In the genomic region with DNA sequence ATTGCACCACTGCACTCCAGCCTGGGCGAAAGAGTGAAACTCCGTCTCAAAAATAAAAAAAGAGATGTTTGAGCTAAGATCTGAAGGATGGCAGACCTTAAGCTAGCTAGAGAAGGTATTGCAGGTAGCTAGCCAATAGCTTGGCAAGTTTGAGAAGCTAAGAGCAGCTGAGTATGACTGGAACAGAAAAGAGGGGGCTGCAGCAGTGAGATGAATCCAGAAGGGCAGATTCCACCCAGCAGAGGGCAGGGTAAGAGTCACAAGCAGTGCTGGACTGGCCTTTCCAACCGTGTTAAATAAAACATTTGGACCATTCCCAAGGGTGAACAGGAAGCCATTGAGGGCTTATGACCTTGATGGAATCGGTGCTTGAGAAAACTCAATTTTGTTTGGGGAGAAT, we compare ENCODE assay signal across 6 cellular contexts. TPM values are rescaled to one million over a fixed set of nuclear protein-coding genes. Genes with fewer than 3 reads are reported as not detected.
DNase-seq lines count a peak whose midpoint lies in the region; TF ChIP-seq lines count a peak whose summit lies in the region.

No MANE protein-coding gene starts in this region.

- peaks cover 3% of the 10 kb centered on the region for H3K4me1 ChIP-seq in endodermal cell (ENCODE audit: control insufficient read depth, insufficient read depth, low read length)
- H3K4me1 ChIP-seq in transverse colon, result peaks cover under 1 to 21% (median 5%) of the 10 kb centered on the region in 4 donors

- DNase-seq in activated CD4-positive, alpha-beta T cell treated with anti-CD3 and anti-CD28 coated beads, Interleukin-2, amount 10 ng/mL, durations not matched to agents 7 days and 5 days, result no peak
- DNase-seq in activated CD4-positive, alpha-beta T cell treated with anti-CD3 and anti-CD28 coated beads, Interleukin-2, amount 10 ng/mL, durations not matched to agents 24 days and 14 days, result no peak
- DNase-seq in endodermal cell, result peak; percentile 83
- no peak for DNase-seq in transverse colon
- no peak for DNase-seq in NCI-H345 treated with DMSO at 0.1 percent for 48 hours (lab: John Stamatoyannopoulos, UW; ENCODE audit: unreplicated experiment)
- no peak for DNase-seq in GM20000 (ENCODE audit: low spot score)

- H3K27ac Mint-ChIP-seq in activated CD4-positive, alpha-beta T cell treated with anti-CD3 and anti-CD28 coated beads, Interleukin-2, amount 10 ng/mL, durations not matched to agents 7 days and 5 days, result peak overlapping the region; percentile 23
- H3K27ac Mint-ChIP-seq in activated CD4-positive, alpha-beta T cell treated with anti-CD3 and anti-CD28 coated beads, Interleukin-2, amount 10 ng/mL, durations not matched to agents 24 days and 14 days, result no peak overlapping the region
- peak overlapping the region; percentile 77 for H3K27ac Mint-ChIP-seq in endodermal cell

- H3K9me3 ChIP-seq in endodermal cell (ENCODE audit: control insufficient read depth, low read length), result no peaks in the 10 kb centered on the region
- H3K9me3 ChIP-seq in transverse colon, result no peaks in the 10 kb centered on the region

- H3K27me3 Mint-ChIP-seq in activated CD4-positive, alpha-beta T cell treated with anti-CD3 and anti-CD28 coated beads, Interleukin-2, amount 10 ng/mL, durations not matched to agents 7 days and 5 days, result no peaks in the 10 kb centered on the region
- no peaks in the 10 kb centered on the region for H3K27me3 Mint-ChIP-seq in activated CD4-positive, alpha-beta T cell treated with anti-CD3 and anti-CD28 coated beads, Interleukin-2, amount 10 ng/mL, durations not matched to agents 24 days and 14 days
- no peaks in the 10 kb centered on the region for H3K27me3 Mint-ChIP-seq in endodermal cell (ENCODE audit: insufficient read depth)

- no peaks in the 10 kb centered on the region for H3K27me3 ChIP-seq in endodermal cell (ENCODE audit: control insufficient read depth, insufficient read depth, low read length, poor library complexity, severe bottlenecking)
- H3K27me3 ChIP-seq in transverse colon, result no peaks in the 10 kb centered on the region

- POLR2A ChIA-PET in activated CD4-positive, alpha-beta T cell treated with anti-CD3 and anti-CD28 coated beads, Interleukin-2, amount 10 ng/mL, durations not matched to agents 7 days and 5 days (lab: Charles Lee), result no interaction called here

- no peak overlapping the region for H3K9ac ChIP-seq in endodermal cell (ENCODE audit: extremely low read depth, low read length, poor library complexity, severe bottlenecking)

- 77 to 82% methylated on average over 4 of the region's 4 CpGs for WGBS in endodermal cell (ENCODE audit: insufficient coverage in 1 of 2, insufficient read length in 1 of 2), 2 experiments
- 52 to 65% methylated on average over 4 of the region's 4 CpGs for WGBS in transverse colon (ENCODE audit: low coverage in 1 of 2), 2 donors

- in situ Hi-C loops in transverse colon (cut with MboI; ENCODE audit: low pct_ligation_motif_present in 1 of 4, low pct_unique_long_range_greater_than_20kb in 1 of 4, low sequenced_read_pairs in 3 of 4), result no loop called here

- TF ChIP-seq CTCF in endodermal cell (conservative IDR thresholded peaks at IDR 0.05), result peak; percentile 83
- peak in 3 of 5 experiments; percentile 11 to 24 (median 14) for TF ChIP-seq CTCF in transverse colon (IDR thresholded peaks at IDR 0.05)
- no peak for TF ChIP-seq CTCF in GM20000 (IDR thresholded peaks at IDR 0.05; ENCODE audit: extremely low read depth, missing control alignments)

- H3K27ac ChIP-seq in endodermal cell (ENCODE audit: low read depth, low read length) (no peak overlapping the region), transverse colon (no peak overlapping the region)

- H3K4me1 Mint-ChIP-seq in activated CD4-positive, alpha-beta T cell treated with anti-CD3 and anti-CD28 coated beads, Interleukin-2, amount 10 ng/mL, durations not matched to agents 7 days and 5 days, result no peaks in the 10 kb centered on the region
- H3K4me1 Mint-ChIP-seq in activated CD4-positive, alpha-beta T cell treated with anti-CD3 and anti-CD28 coated beads, Interleukin-2, amount 10 ng/mL, durations not matched to agents 24 days and 14 days, result no peaks in the 10 kb centered on the region
- H3K4me1 Mint-ChIP-seq in endodermal cell, result peaks cover 4% of the 10 kb centered on the region

- TF ChIP-seq EP300 in transverse colon (IDR thresholded peaks at IDR 0.05; ENCODE audit: low read depth), result no peak

- H3K9me3 Mint-ChIP-seq in activated CD4-positive, alpha-beta T cell treated with anti-CD3 and anti-CD28 coated beads, Interleukin-2, amount 10 ng/mL, durations not matched to agents 7 days and 5 days, result no peaks in the 10 kb centered on the region
- H3K9me3 Mint-ChIP-seq in activated CD4-positive, alpha-beta T cell treated with anti-CD3 and anti-CD28 coated beads, Interleukin-2, amount 10 ng/mL, durations not matched to agents 24 days and 14 days, result no peaks in the 10 kb centered on the region
- H3K9me3 Mint-ChIP-seq in endodermal cell, result peaks cover 2% of the 10 kb centered on the region

- no peak for TF ChIP-seq POLR2A in transverse colon (IDR thresholded peaks at IDR 0.05)

- peaks cover 12% of the 10 kb centered on the region for H3K36me3 Mint-ChIP-seq in activated CD4-positive, alpha-beta T cell treated with anti-CD3 and anti-CD28 coated beads, Interleukin-2, amount 10 ng/mL, durations not matched to agents 7 days and 5 days (ENCODE audit: low read depth)
- H3K36me3 Mint-ChIP-seq in activated CD4-positive, alpha-beta T cell treated with anti-CD3 and anti-CD28 coated beads, Interleukin-2, amount 10 ng/mL, durations not matched to agents 24 days and 14 days (ENCODE audit: low read depth), result peaks cover 17% of the 10 kb centered on the region
- H3K36me3 Mint-ChIP-seq in endodermal cell (ENCODE audit: low read depth), result peaks cover 26% of the 10 kb centered on the region

- intact Hi-C loops in activated CD4-positive, alpha-beta T cell treated with anti-CD3 and anti-CD28 coated beads, Interleukin-2, amount 10 ng/mL, durations not matched to agents 24 days and 14 days (cut with micrococcal nuclease), result no loop called here
- intact Hi-C loops in transverse colon (cut with DNase I; ENCODE audit: low total_unique reads), result no loop called here

- H3K36me3 ChIP-seq in endodermal cell (ENCODE audit: control insufficient read depth, insufficient read depth, low read length) (peaks cover 29% of the 10 kb centered on the region), transverse colon (peaks cover 0 to 16% (median under 1%) of the 10 kb centered on the region in 4 donors)

- CTCF ChIA-PET in activated CD4-positive, alpha-beta T cell treated with anti-CD3 and anti-CD28 coated beads, Interleukin-2, amount 10 ng/mL, durations not matched to agents 7 days and 5 days (lab: Charles Lee), result interaction anchor here (0.6 kb wide), 2 partner anchors 23 to 82 kb away, joined by 4 read pairs; no protein-coding TSS in a partner anchor

- H3K4me3 ChIP-seq in endodermal cell (ENCODE audit: low read length) (no peak overlapping the region), transverse colon (no peak overlapping the region)

- no peak overlapping the region for H3K4me3 Mint-ChIP-seq in activated CD4-positive, alpha-beta T cell treated with anti-CD3 and anti-CD28 coated beads, Interleukin-2, amount 10 ng/mL, durations not matched to agents 7 days and 5 days
- H3K4me3 Mint-ChIP-seq in activated CD4-positive, alpha-beta T cell treated with anti-CD3 and anti-CD28 coated beads, Interleukin-2, amount 10 ng/mL, durations not matched to agents 24 days and 14 days, result no peak overlapping the region
- H3K4me3 Mint-ChIP-seq in endodermal cell, result no peak overlapping the region

RNA-seq across cellular contexts. Expression of gene PHAF1, which starts 5.7 kb away (rescaled TPM):
- total RNA-seq in activated CD4-positive, alpha-beta T cell treated with anti-CD3 and anti-CD28 coated beads, Interleukin-2, amount 10 ng/mL, durations not matched to agents 7 days and 5 days, result 10 to 100 TPM; 15.2 to 19.0 TPM
- 19.4 and 19.8 TPM in 2 replicates for total RNA-seq in activated CD4-positive, alpha-beta T cell treated with anti-CD3 and anti-CD28 coated beads, Interleukin-2, amount 10 ng/mL, durations not matched to agents 24 days and 14 days
- total RNA-seq in endodermal cell (10 to 100 TPM; 18.8 to 19.6 TPM), transverse colon (10 to 100 TPM; 13.3 to 23.8 (median 17.7) TPM)
- 19.6 TPM for polyA plus RNA-seq in endodermal cell (2013, experiment 1 of 2)
- polyA plus RNA-seq in endodermal cell (2013, experiment 2 of 2), result 18.3 TPM

RNA-seq across cellular contexts. Expression of gene B3GNT9, which starts 46.7 kb away (rescaled TPM):
- 1 to 10 TPM; 7.1 to 7.2 TPM for total RNA-seq in activated CD4-positive, alpha-beta T cell treated with anti-CD3 and anti-CD28 coated beads, Interleukin-2, amount 10 ng/mL, durations not matched to agents 7 days and 5 days
- total RNA-seq in activated CD4-positive, alpha-beta T cell treated with anti-CD3 and anti-CD28 coated beads, Interleukin-2, amount 10 ng/mL, durations not matched to agents 24 days and 14 days, result 5.5 and 5.6 TPM in 2 replicates
- 10 to 100 TPM in 1 of 2 donors, 1 to 10 TPM in 1; 7.2 to 11.0 TPM for total RNA-seq in endodermal cell
- 2.7 TPM for polyA plus RNA-seq in endodermal cell (2013, experiment 1 of 2)
- 2.1 TPM for polyA plus RNA-seq in endodermal cell (2013, experiment 2 of 2)
- 10 to 100 TPM in 1 of 4 donors, 1 to 10 TPM in 3; 1.5 to 69.1 (median 5.5) TPM for total RNA-seq in transverse colon

RNA-seq across cellular contexts. Expression of gene TRADD, which starts 55.6 kb away (rescaled TPM):
- 10 to 100 TPM; 47.2 to 57.5 TPM for total RNA-seq in activated CD4-positive, alpha-beta T cell treated with anti-CD3 and anti-CD28 coated beads, Interleukin-2, amount 10 ng/mL, durations not matched to agents 7 days and 5 days
- total RNA-seq in activated CD4-positive, alpha-beta T cell treated with anti-CD3 and anti-CD28 coated beads, Interleukin-2, amount 10 ng/mL, durations not matched to agents 24 days and 14 days, result 28.9 and 30.1 TPM in 2 replicates
- total RNA-seq in endodermal cell (1 to 10 TPM; 2.8 to 5.4 TPM), transverse colon (10 to 100 TPM; 32.2 to 74.8 (median 42.0) TPM)
- 1.3 TPM for polyA plus RNA-seq in endodermal cell (2013, experiment 1 of 2)
- polyA plus RNA-seq in endodermal cell (2013, experiment 2 of 2), result 0.83 TPM

RNA-seq across cellular contexts. Expression of gene FBXL8, which starts 55.7 kb away (rescaled TPM):
- total RNA-seq in activated CD4-positive, alpha-beta T cell treated with anti-CD3 and anti-CD28 coated beads, Interleukin-2, amount 10 ng/mL, durations not matched to agents 7 days and 5 days, result 10 to 100 TPM; 35.7 to 46.6 TPM
- 25.1 and 30.0 TPM in 2 replicates for total RNA-seq in activated CD4-positive, alpha-beta T cell treated with anti-CD3 and anti-CD28 coated beads, Interleukin-2, amount 10 ng/mL, durations not matched to agents 24 days and 14 days
- total RNA-seq in endodermal cell, result 1 to 10 TPM; 1.9 to 3.5 TPM
- 1.1 TPM for polyA plus RNA-seq in endodermal cell (2013, experiment 1 of 2)
- 0.75 TPM for polyA plus RNA-seq in endodermal cell (2013, experiment 2 of 2)
- total RNA-seq in transverse colon, result 10 to 100 TPM; 30.0 to 91.1 (median 55.1) TPM
